In the genomic region with DNA sequence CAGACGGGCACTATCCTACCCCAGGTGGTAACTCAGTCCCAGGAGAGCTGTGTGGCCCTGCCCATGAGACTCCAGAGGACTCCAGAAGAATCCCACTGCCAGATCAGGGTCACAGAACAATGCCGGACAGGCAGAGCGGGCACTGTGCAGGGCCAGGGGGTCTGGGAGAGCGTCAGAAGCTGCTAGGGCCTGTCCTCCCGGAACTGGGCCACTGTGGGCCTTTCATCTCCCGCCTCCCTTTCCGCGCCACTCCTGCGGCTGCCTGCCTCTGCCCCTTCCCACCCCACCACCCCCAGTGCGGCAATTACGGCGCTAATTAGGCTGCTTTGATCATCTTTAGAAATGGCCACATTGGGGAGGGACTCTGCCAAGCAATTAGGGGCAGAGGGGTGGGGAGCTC, we compare ENCODE assay signal across 27 cellular contexts. TPM values are rescaled to one million over a fixed set of nuclear protein-coding genes. Genes with fewer than 3 reads are reported as not detected.
"Had no signal": no experiment of that assay in that cellular context is flagged by ENCODE, and none has a peak within 500 bp of the region (broad histone marks: within the 10 kb centered on the region; RNA-seq: fewer than 3 reads in every experiment).

No MANE protein-coding gene starts in this region.

- H3K27ac Mint-ChIP-seq: memory B cell; mesothelial cell of epicardium; natural killer cell; neural progenitor cell; progenitor cell of endocrine pancreas; stimulated activated effector memory CD8-positive, alpha-beta T cell treated with anti-CD3 and anti-CD28 coated beads, Interleukin-12 subunit alpha, Interleukin-12 subunit beta, amount 100 ng/mL, for 72 hours had no signal

- H3K9ac ChIP-seq: neural progenitor cell had no signal

- H3K4me3 Mint-ChIP-seq: memory B cell; mesothelial cell of epicardium; natural killer cell; stimulated activated effector memory CD8-positive, alpha-beta T cell treated with anti-CD3 and anti-CD28 coated beads, Interleukin-12 subunit alpha, Interleukin-12 subunit beta, amount 100 ng/mL, for 72 hours had no signal

- H3K9me3 Mint-ChIP-seq: memory B cell; mesothelial cell of epicardium; natural killer cell; neural progenitor cell; stimulated activated effector memory CD8-positive, alpha-beta T cell treated with anti-CD3 and anti-CD28 coated beads, Interleukin-12 subunit alpha, Interleukin-12 subunit beta, amount 100 ng/mL, for 72 hours had no signal

- H3K79me2 ChIP-seq: hepatocyte had no signal

- H2AFZ ChIP-seq: hepatocyte, neural progenitor cell had no signal

- H3K4me2 ChIP-seq: hepatocyte, neural progenitor cell had no signal

- H3K4me3 ChIP-seq: hepatocyte, left ventricle myocardium inferior, lower lobe of right lung, neural progenitor cell, pancreas, right lobe of liver, tibial artery, upper lobe of left lung, uterus had no signal

- H3K9me3 ChIP-seq: left ventricle myocardium inferior, lower lobe of right lung, pancreas, right lobe of liver, tibial artery, upper lobe of left lung, uterus had no signal

- H3K27ac ChIP-seq: hepatocyte, left ventricle myocardium inferior, lower lobe of right lung, neural progenitor cell, pancreas, right lobe of liver, tibial artery, upper lobe of left lung, uterus had no signal

- DNase-seq: dermis blood vessel endothelial cell; foreskin melanocyte; head of caudate nucleus; kidney; left cardiac atrium; left ventricle myocardium inferior; lower lobe of right lung; natural killer cell; occipital lobe; right lobe of liver; stimulated activated CD4-positive, alpha-beta T cell treated with anti-CD3 and anti-CD28 coated beads, Interleukin-4, amount 100 ng/mL, for 1 hour; stimulated activated CD8-positive, alpha-beta memory T cell treated with anti-CD3 and anti-CD28 coated beads, Interleukin-4, amount 100 ng/mL, for 48 hours; stimulated activated naive CD8-positive, alpha-beta T cell treated with anti-CD3 and anti-CD28 coated beads, Interleukin-15, Interleukin-2, amounts not matched to agents 100 U/mL and 50 U/mL, for 24 hours; tibial artery; upper lobe of left lung; uterus had no signal

- ATAC-seq: left cardiac atrium; lower lobe of right lung; natural killer cell; pancreas; right lobe of liver; stimulated activated effector memory CD8-positive, alpha-beta T cell treated with anti-CD3 and anti-CD28 coated beads, Interleukin-12 subunit alpha, Interleukin-12 subunit beta, amount 100 ng/mL, for 72 hours; stimulated activated naive CD8-positive, alpha-beta T cell treated with anti-CD3 and anti-CD28 coated beads, Interleukin-15, Interleukin-2, amounts not matched to agents 100 U/mL and 50 U/mL, for 24 hours had no signal

- H3K36me3 ChIP-seq: left ventricle myocardium inferior, lower lobe of right lung, neural progenitor cell, pancreas, right lobe of liver, tibial artery, upper lobe of left lung, uterus had no signal

- H3K36me3 Mint-ChIP-seq: memory B cell, mesothelial cell of epicardium, natural killer cell, neural progenitor cell had no signal

- FAIRE-seq: endothelial cell of umbilical vein, kidney, pancreas had no signal

RNA-seq across cellular contexts. Expression of gene PRSS56, which starts 0.6 kb away (rescaled TPM):
- total RNA-seq: dermis blood vessel endothelial cell, endothelial cell of umbilical vein, hepatocyte, kidney, left ventricle myocardium inferior, lower lobe of right lung, mesothelial cell of epicardium, mucosa of gallbladder, natural killer cell, occipital lobe, pancreas, progenitor cell of endocrine pancreas, renal cortical epithelial cell, upper lobe of left lung, uterus had no signal

RNA-seq across cellular contexts. Expression of gene CHRND, which starts 6.4 kb away (rescaled TPM):
- total RNA-seq: dermis blood vessel endothelial cell, endothelial cell of umbilical vein, hepatocyte, kidney, left ventricle myocardium inferior, lower lobe of right lung, mesothelial cell of epicardium, mucosa of gallbladder, natural killer cell, occipital lobe, renal cortical epithelial cell, right lobe of liver, temporal lobe, upper lobe of left lung, uterus had no signal

RNA-seq across cellular contexts. Expression of gene CHRNG, which starts 19.9 kb away (rescaled TPM):
- total RNA-seq: dermis blood vessel endothelial cell, endothelial cell of umbilical vein, hepatocyte, kidney, left cardiac atrium, left ventricle myocardium inferior, lower lobe of right lung, mesothelial cell of epicardium, mucosa of gallbladder, natural killer cell, pancreas, progenitor cell of endocrine pancreas, renal cortical epithelial cell, right lobe of liver, temporal lobe, upper lobe of left lung, uterus had no signal
